ENCODE assay signal across 1 cellular context in genomic region chrX:154478728-154479622, GRCh38.
TF ChIP-seq lines count a peak whose summit lies in the region.

LAGE3 (minus strand) TSS chrX:154479281; CDS start chrX:154478915, 366 bp downstream.

TF ChIP-seq in K562, 482 proteins besides CTCF, POLR2A, EP300 and RAD21 (continued from another document and continues in another):
- TF ChIP-seq NKRF (IDR thresholded peaks at IDR 0.05; ENCODE audit: borderline replicate concordance) (no peak; the same call in 1 of the 2 replicates), ZNF398 (CRISPR knock-in tag; IDR thresholded peaks at IDR 0.05) (no peak), SP1 (CRISPR knock-in tag; IDR thresholded peaks at IDR 0.05) (peak; percentile 100), E2F8 (IDR thresholded peaks at IDR 0.05; ENCODE audit: low read depth, partially characterized antibody) (peak; percentile 99), SIN3A (IDR thresholded peaks at IDR 0.05; ENCODE audit: borderline replicate concordance in 2 of 2, control insufficient read depth in 1 of 2, low read depth in 2 of 2, low read length in 2 of 2) (peak; percentile 86 to 91; a peak in 3 of 4 replicates), MCM2 (IDR thresholded peaks at IDR 0.05; ENCODE audit: low read depth) (no peak), CCNT2 (IDR thresholded peaks at IDR 0.05; ENCODE audit: borderline replicate concordance, extremely low read depth, insufficient read length, low read depth, low read length) (peak; percentile 64), HNRNPK (IDR thresholded peaks at IDR 0.05; ENCODE audit: low read depth, low read length, poor library complexity, severe bottlenecking) (peak; percentile 62), BCLAF1 (IDR thresholded peaks at IDR 0.05; ENCODE audit: borderline replicate concordance in 1 of 2, control insufficient read depth in 1 of 2, low read depth in 2 of 2, low read length in 1 of 2) (0 out of 4 replicates have a peak, but pooled peaks of 1 of the 2 experiments have one; percentile 75), ZBTB2 (IDR thresholded peaks at IDR 0.05) (peak; percentile 92), POLR2H (tag; IDR thresholded peaks at IDR 0.05; ENCODE audit: low read depth) (peak; percentile 67), HEY1 (CRISPR knock-in tag; IDR thresholded peaks at IDR 0.05; ENCODE audit: borderline replicate concordance) (no peak), DACH1 (IDR thresholded peaks at IDR 0.05; ENCODE audit: partially characterized antibody) (peak; percentile 33), GABPB1 (CRISPR knock-in tag; IDR thresholded peaks at IDR 0.05) (peak; percentile 69; the same call in 1 of the 2 replicates), E2F3 (CRISPR knock-in tag; IDR thresholded peaks at IDR 0.05) (peak; percentile 98), LCOR (CRISPR knock-in tag; IDR thresholded peaks at IDR 0.05) (peak; percentile 84), CBX2 (IDR thresholded peaks at IDR 0.05; ENCODE audit: insufficient read depth, low read length, poor library complexity, severe bottlenecking) (no peak), ZNF23 (CRISPR knock-in tag; IDR thresholded peaks at IDR 0.05) (no peak), ZNF785 (CRISPR knock-in tag; IDR thresholded peaks at IDR 0.05) (no peak), CHD2 (IDR thresholded peaks at IDR 0.05; ENCODE audit: low read depth, low read length) (0 out of 2 replicates have a peak, but pooled peaks have one; percentile 13), RB1 (IDR thresholded peaks at IDR 0.05; ENCODE audit: low read depth) (peak; percentile 100), DEAF1 (CRISPR knock-in tag; IDR thresholded peaks at IDR 0.05) (no peak), NR4A1 (CRISPR knock-in tag; IDR thresholded peaks at IDR 0.05) (no peak), NR4A1 (tag; IDR thresholded peaks at IDR 0.05) (peak; percentile 38; the same call in 1 of the 2 replicates), FOXP4 (CRISPR knock-in tag; IDR thresholded peaks at IDR 0.05; ENCODE audit: borderline replicate concordance) (no peak), TCFL5 (CRISPR knock-in tag; conservative IDR thresholded peaks at IDR 0.05) (no peak), SPI1 (IDR thresholded peaks at IDR 0.05; ENCODE audit: borderline replicate concordance, low read depth, low read length) (no peak), GMEB1 (CRISPR knock-in tag; IDR thresholded peaks at IDR 0.05) (peak; percentile 79), ZNF699 (CRISPR knock-in tag; IDR thresholded peaks at IDR 0.05; ENCODE audit: insufficient replicate concordance) (no peak), TSC22D4 (tag; IDR thresholded peaks at IDR 0.05) (no peak), ARID4B (CRISPR knock-in tag; IDR thresholded peaks at IDR 0.05) (peak; percentile 76; the same call in 1 of the 2 replicates), KDM5B (IDR thresholded peaks at IDR 0.05; ENCODE audit: insufficient replicate concordance, low read depth, low read length) (no peak), ATF1 (CRISPR knock-in tag; IDR thresholded peaks at IDR 0.05) (no peak), ATF1 (tag; IDR thresholded peaks at IDR 0.05) (peak; percentile 72), YY1 (IDR thresholded peaks at IDR 0.05; ENCODE audit: borderline replicate concordance in 1 of 3, control insufficient read depth in 1 of 3, extremely low read depth in 1 of 3, insufficient read depth in 3 of 3, insufficient read length in 1 of 3, insufficient replicate concordance in 2 of 3, low read depth in 1 of 3, low read length in 2 of 3) (peak in 1 of 3 experiments; percentile 71)
